Comparison of ENCODE assay signal across 30 cellular contexts in genomic region chrX:133366735-133367134, GRCh38. TPM values are rescaled to one million over a fixed set of nuclear protein-coding genes. Genes with fewer than 3 reads are reported as not detected.
"Had no signal": no experiment of that assay in that cellular context is flagged by ENCODE, and none has a peak within 500 bp of the region (broad histone marks: within the 10 kb centered on the region; RNA-seq: fewer than 3 reads in every experiment).

No MANE protein-coding gene starts in this region.

- H3K4me1 ChIP-seq: left lung, lower lobe of right lung, pancreas, prostate gland, spleen, uterus had no signal

- FAIRE-seq: keratinocyte, pancreas had no signal

- H3K27ac Mint-ChIP-seq: naive thymus-derived CD4-positive, alpha-beta T cell; natural killer cell treated with Interleukin-12 subunit alpha and Interleukin-12 subunit beta and Interleukin-15 and Interleukin-18, amount 100 ng/mL, for 72 hours; stimulated activated memory B cell treated with anti-CD40 and anti-IgM and Interleukin-4, amounts not matched to agents 10 μg/mL and 1 μg/mL and 100 μg/mL, for 72 hours; stimulated activated naive CD8-positive, alpha-beta T cell treated with anti-CD3 and anti-CD28 coated beads, Interleukin-15, amount 100 ng/mL, for 72 hours; type B pancreatic cell had no signal

- H3K9me3 ChIP-seq: left lung, lower lobe of right lung, pancreas, prostate gland, spleen, tibial nerve, uterus had no signal

- H3K4me1 Mint-ChIP-seq: naive thymus-derived CD4-positive, alpha-beta T cell; stimulated activated memory B cell treated with anti-CD40 and anti-IgM and Interleukin-4, amounts not matched to agents 10 μg/mL and 1 μg/mL and 100 μg/mL, for 72 hours; stimulated activated naive CD8-positive, alpha-beta T cell treated with anti-CD3 and anti-CD28 coated beads, Interleukin-15, amount 100 ng/mL, for 72 hours had no signal

- H3K36me3 ChIP-seq: left lung, lower lobe of right lung, pancreas, prostate gland, spleen, tibial nerve, uterus had no signal

- H3K27me3 ChIP-seq: left lung, pancreas, spleen, uterus had no signal

- ATAC-seq: left cardiac atrium; naive thymus-derived CD4-positive, alpha-beta T cell; natural killer cell treated with Interleukin-12 subunit alpha and Interleukin-12 subunit beta and Interleukin-15 and Interleukin-18, amount 100 ng/mL, for 72 hours; right cardiac atrium; sciatic nerve; stimulated activated memory B cell treated with anti-CD40 and anti-IgM and Interleukin-4, amounts not matched to agents 10 μg/mL and 1 μg/mL and 100 μg/mL, for 72 hours; stimulated activated naive CD8-positive, alpha-beta T cell treated with anti-CD3 and anti-CD28 coated beads, Interleukin-15, amount 100 ng/mL, for 72 hours had no signal

- H3K9me3 Mint-ChIP-seq: natural killer cell treated with Interleukin-12 subunit alpha and Interleukin-12 subunit beta and Interleukin-15 and Interleukin-18, amount 100 ng/mL, for 72 hours; neural crest cell; stimulated activated memory B cell treated with anti-CD40 and anti-IgM and Interleukin-4, amounts not matched to agents 10 μg/mL and 1 μg/mL and 100 μg/mL, for 72 hours; stimulated activated naive CD8-positive, alpha-beta T cell treated with anti-CD3 and anti-CD28 coated beads, Interleukin-15, amount 100 ng/mL, for 72 hours; type B pancreatic cell had no signal

- H3K27ac ChIP-seq: left lung, lower lobe of right lung, pancreas, prostate gland, skin epidermis, spleen, tibial nerve, uterus had no signal

- H3K4me3 Mint-ChIP-seq: naive thymus-derived CD4-positive, alpha-beta T cell; natural killer cell treated with Interleukin-12 subunit alpha and Interleukin-12 subunit beta and Interleukin-15 and Interleukin-18, amount 100 ng/mL, for 72 hours; neural crest cell; stimulated activated memory B cell treated with anti-CD40 and anti-IgM and Interleukin-4, amounts not matched to agents 10 μg/mL and 1 μg/mL and 100 μg/mL, for 72 hours; stimulated activated naive CD8-positive, alpha-beta T cell treated with anti-CD3 and anti-CD28 coated beads, Interleukin-15, amount 100 ng/mL, for 72 hours; type B pancreatic cell had no signal

- H3K4me3 ChIP-seq: left lung, lower lobe of right lung, pancreas, prostate gland, skin epidermis, spleen, tibial nerve, uterus had no signal

- H3K36me3 Mint-ChIP-seq: naive thymus-derived CD4-positive, alpha-beta T cell; natural killer cell treated with Interleukin-12 subunit alpha and Interleukin-12 subunit beta and Interleukin-15 and Interleukin-18, amount 100 ng/mL, for 72 hours; stimulated activated memory B cell treated with anti-CD40 and anti-IgM and Interleukin-4, amounts not matched to agents 10 μg/mL and 1 μg/mL and 100 μg/mL, for 72 hours; type B pancreatic cell had no signal

- H3K27me3 Mint-ChIP-seq: naive thymus-derived CD4-positive, alpha-beta T cell; stimulated activated memory B cell treated with anti-CD40 and anti-IgM and Interleukin-4, amounts not matched to agents 10 μg/mL and 1 μg/mL and 100 μg/mL, for 72 hours; stimulated activated naive CD8-positive, alpha-beta T cell treated with anti-CD3 and anti-CD28 coated beads, Interleukin-15, amount 100 ng/mL, for 72 hours had no signal

- DNase-seq: hippocampal formation; kidney glomerular epithelial cell; left cardiac atrium; left lung; lower lobe of right lung; mammary epithelial cell; naive thymus-derived CD4-positive, alpha-beta T cell; nucleus accumbens; pancreas; posterior cingulate gyrus; retina; right cardiac atrium; spleen; stimulated activated CD4-positive, alpha-beta T cell treated with anti-CD3 and anti-CD28 coated beads, Interleukin-1b, Interleukin-23, amount 100 ng/mL, for 48 hours; stimulated activated CD4-positive, alpha-beta T cell treated with anti-CD3 and anti-CD28 coated beads, Interleukin-2, amount 100 ng/mL, for 48 hours; stimulated activated CD4-positive, alpha-beta T cell treated with anti-CD3 and anti-CD28 coated beads, Interleukin-4, amount 100 ng/mL, for 4 hours; stimulated activated CD8-positive, alpha-beta memory T cell treated with anti-CD3 and anti-CD28 coated beads, Interleukin-4, amount 100 ng/mL, for 48 hours; stimulated activated naive CD4-positive, alpha-beta T cell treated with Interleukin-2 at 50 U/mL for 16 hours; stimulated activated naive CD8-positive, alpha-beta T cell treated with anti-CD3 and anti-CD28 coated beads, Interleukin-15, amount 100 ng/mL, for 72 hours; substantia nigra; uterus had no signal

RNA-seq across cellular contexts. Expression of gene GPC4, which starts 48.6 kb away (rescaled TPM):
- total RNA-seq: natural killer cell treated with Interleukin-12 subunit alpha and Interleukin-12 subunit beta and Interleukin-15 and Interleukin-18, amount 100 ng/mL, for 72 hours had no signal
- polyA plus RNA-seq: naive thymus-derived CD4-positive, alpha-beta T cell had no signal
